In genomic region chr10:102396251-102396650, GRCh38 we compare ENCODE assay signal across 10 cellular contexts. TPM values are rescaled to one million over a fixed set of nuclear protein-coding genes. Genes with fewer than 3 reads are reported as not detected.
A peak's percentile ranks its signal among the peaks of the same experiment; 100 is the strongest.
DNase-seq lines count a peak whose midpoint lies in the region; ATAC-seq, FAIRE-seq and TF ChIP-seq lines count a peak whose summit lies in the region.
"Had no signal": no experiment of that assay in that cellular context is flagged by ENCODE, and none has a peak within 500 bp of the region (broad histone marks: within the 10 kb centered on the region; RNA-seq: fewer than 3 reads in every experiment).

No MANE protein-coding gene starts in this region.

- peak overlapping the region; percentile 67 to 79 for H3K4me3 ChIP-seq in kidney (ENCODE audit: low read length in 2 of 2)

- no peaks in the 10 kb centered on the region for H3K9me3 Mint-ChIP-seq in activated naive CD8-positive, alpha-beta T cell treated with anti-CD3 and anti-CD28 coated beads for 36 hours

- no peaks in the 10 kb centered on the region for H3K9me3 ChIP-seq in kidney (ENCODE audit: control insufficient read depth in 1 of 2, low read length in 2 of 2)

- H3K4me3 Mint-ChIP-seq in activated naive CD8-positive, alpha-beta T cell treated with anti-CD3 and anti-CD28 coated beads for 36 hours = peak overlapping the region; percentile 95

- no peaks in the 10 kb centered on the region for H3K27me3 Mint-ChIP-seq in activated naive CD8-positive, alpha-beta T cell treated with anti-CD3 and anti-CD28 coated beads for 36 hours

- ATAC-seq in GM18519 (IDR thresholded peaks at IDR 0.05; ENCODE audit: low FRiP score, unreplicated experiment) = no peak

- H3K9ac ChIP-seq in kidney (ENCODE audit: low read length in 2 of 2) = peak overlapping the region; percentile 61 to 97

- peaks cover 13 to 16% of the 10 kb centered on the region in 2 donors for H3K4me1 ChIP-seq in kidney (ENCODE audit: control insufficient read depth in 1 of 2, insufficient read depth in 1 of 2, low read depth in 1 of 2, low read length in 2 of 2)

- peak overlapping the region; percentile 99 for H3K27ac Mint-ChIP-seq in activated naive CD8-positive, alpha-beta T cell treated with anti-CD3 and anti-CD28 coated beads for 36 hours

- intact Hi-C loops in kidney (cut with DNase I) = no loop called here

- H3K27ac ChIP-seq in kidney (ENCODE audit: low read depth in 2 of 2, low read length in 2 of 2) (peak overlapping the region; percentile 87 to 97), temporal lobe (ENCODE audit: low read depth, low read length) (peak overlapping the region; percentile 50)

- peaks cover 52% of the 10 kb centered on the region for H3K4me1 Mint-ChIP-seq in activated naive CD8-positive, alpha-beta T cell treated with anti-CD3 and anti-CD28 coated beads for 36 hours

- H3K36me3 ChIP-seq in kidney (ENCODE audit: control insufficient read depth in 1 of 2, insufficient read depth in 2 of 2, low read length in 2 of 2) = peaks cover 0 to 5% of the 10 kb centered on the region in 2 donors

- DNase-seq in NCI-H748 (lab: John Stamatoyannopoulos, UW; ENCODE audit: unreplicated experiment) = peak; percentile 1
- no peak for DNase-seq in NCI-H748 treated with DMSO at 0.1 percent for 48 hours (lab: John Stamatoyannopoulos, UW)
- DNase-seq in activated naive CD8-positive, alpha-beta T cell treated with anti-CD3 and anti-CD28 coated beads for 36 hours = no peak
- DNase-seq in kidney = peak; percentile 70
- no peak for DNase-seq in HPDE6-E6E7 (ENCODE audit: extremely low spot score)
- DNase-seq in ecto neural progenitor cell (ENCODE audit: low spot score) = no peak
- DNase-seq: 8988T had no signal

- no peak for FAIRE-seq in kidney (lab: Jason Lieb, UNC)
- FAIRE-seq: colon had no signal

- TF ChIP-seq CTCF in kidney (IDR thresholded peaks at IDR 0.05; ENCODE audit: borderline replicate concordance, extremely low read depth, insufficient read depth) = no peak

- peaks cover 54% of the 10 kb centered on the region for H3K36me3 Mint-ChIP-seq in activated naive CD8-positive, alpha-beta T cell treated with anti-CD3 and anti-CD28 coated beads for 36 hours

RNA-seq across cellular contexts. Expression of gene NFKB2, which starts 0.7 kb away (rescaled TPM):
- 100 to 1,000 TPM; 247 to 263 TPM for total RNA-seq in activated naive CD8-positive, alpha-beta T cell treated with anti-CD3 and anti-CD28 coated beads for 36 hours
- total RNA-seq in kidney = 62.7 TPM
- polyA plus RNA-seq in kidney (ENCODE audit: insufficient read depth, low read depth, low replicate concordance) = 14.0 TPM
- total RNA-seq in temporal lobe = 1.5 TPM

RNA-seq across cellular contexts. Expression of gene PSD, which starts 22.3 kb away (rescaled TPM):
- 1 to 10 TPM; 5.2 to 7.6 TPM for total RNA-seq in activated naive CD8-positive, alpha-beta T cell treated with anti-CD3 and anti-CD28 coated beads for 36 hours
- total RNA-seq in kidney (2.2 TPM), temporal lobe (99.6 TPM)
- 1.2 TPM for polyA plus RNA-seq in kidney (ENCODE audit: insufficient read depth, low read depth, low replicate concordance)

RNA-seq across cellular contexts. Expression of gene FBXL15, which starts 24.4 kb away (rescaled TPM):
- 10 to 100 TPM; 11.7 to 13.0 TPM for total RNA-seq in activated naive CD8-positive, alpha-beta T cell treated with anti-CD3 and anti-CD28 coated beads for 36 hours
- 17.9 TPM for total RNA-seq in kidney
- polyA plus RNA-seq in kidney (ENCODE audit: insufficient read depth, low read depth, low replicate concordance) = 28.0 TPM
- 13.8 TPM for total RNA-seq in temporal lobe

RNA-seq across cellular contexts. Expression of gene CUEDC2, which starts 36.1 kb away (rescaled TPM):
- 10 to 100 TPM; 66.3 to 73.8 TPM for total RNA-seq in activated naive CD8-positive, alpha-beta T cell treated with anti-CD3 and anti-CD28 coated beads for 36 hours
- total RNA-seq in kidney (50.9 TPM), temporal lobe (50.9 TPM)
- polyA plus RNA-seq in kidney (ENCODE audit: insufficient read depth, low read depth, low replicate concordance) = 117 TPM

RNA-seq across cellular contexts. Expression of gene C10orf95, which starts 55.1 kb away (rescaled TPM):
- under 1 TPM; 0.49 to 0.62 TPM for total RNA-seq in activated naive CD8-positive, alpha-beta T cell treated with anti-CD3 and anti-CD28 coated beads for 36 hours
- 2.7 TPM for total RNA-seq in kidney
- polyA plus RNA-seq in kidney (ENCODE audit: insufficient read depth, low read depth, low replicate concordance) = 0.62 TPM
- total RNA-seq in temporal lobe = under 0.01 TPM

Comparison
In these comparisons a context has a peak if more than half of its experiments do, and no peak if none do; other contexts are left out.
1. DNase-seq: peak in NCI-H748 (single experiment) and kidney (single experiment); none in NCI-H748 treated with DMSO at 0.1 percent for 48 hours (single experiment), activated naive CD8-positive, alpha-beta T cell treated with anti-CD3 and anti-CD28 coated beads for 36 hours (single experiment), HPDE6-E6E7 (single experiment) and ecto neural progenitor cell (single experiment).
2. RNA of gene NFKB2, which starts 0.7 kb away (total RNA-seq): 247 to 263 TPM in activated naive CD8-positive, alpha-beta T cell treated with anti-CD3 and anti-CD28 coated beads for 36 hours and 62.7 TPM in kidney (single experiment); 1.5 TPM in temporal lobe (single experiment); every median in the first group is over 10 times any median in the second.
3. RNA of gene PSD, which starts 22.3 kb away (total RNA-seq): 99.6 TPM in temporal lobe (single experiment); 5.2 to 7.6 TPM in activated naive CD8-positive, alpha-beta T cell treated with anti-CD3 and anti-CD28 coated beads for 36 hours and 2.2 TPM in kidney (single experiment); every median in the first group is over 10 times any median in the second.